25 cellular contexts compared by ENCODE assay signal in the genomic region with DNA sequence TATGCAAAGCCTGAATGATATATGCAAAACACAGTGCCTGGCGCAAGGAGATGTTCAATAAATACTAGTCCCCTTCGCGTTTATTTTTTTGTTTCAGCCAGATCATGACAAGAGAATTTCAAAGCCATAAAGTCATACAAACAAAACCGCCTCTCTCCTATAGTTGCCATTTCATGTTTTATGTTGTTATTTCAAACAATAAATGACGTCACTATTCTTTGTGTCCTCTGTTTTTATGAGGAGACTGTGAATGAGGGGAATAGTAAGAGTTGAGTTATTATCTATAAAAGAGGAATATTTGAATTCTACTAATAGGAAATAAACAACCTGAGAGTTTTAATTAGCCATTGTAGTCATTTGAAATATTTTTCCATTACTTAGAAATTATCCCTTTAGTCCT.
DNase-seq lines count a peak whose midpoint lies in the region; ATAC-seq, FAIRE-seq and TF ChIP-seq lines count a peak whose summit lies in the region.
"Had no signal": no experiment of that assay in that cellular context is flagged by ENCODE, and none has a peak within 500 bp of the region (broad histone marks: within the 10 kb centered on the region; RNA-seq: fewer than 3 reads in every experiment).

No MANE protein-coding gene starts in this region.

- H3K4me3 ChIP-seq in HepG2 (replicated peaks in 1 of 3; ENCODE audit: insufficient read depth in 1 of 3, low read depth in 2 of 3, low read length in 3 of 3) = no peak overlapping the region
- no peak overlapping the region for H3K4me3 ChIP-seq in right lobe of liver
- no peak overlapping the region for H3K4me3 ChIP-seq in SJSA1
- H3K4me3 ChIP-seq in fibroblast of villous mesenchyme (ENCODE audit: low read depth, low read length) = no peak overlapping the region
- H3K4me3 ChIP-seq in spleen = no peak overlapping the region
- no peak overlapping the region for H3K4me3 ChIP-seq in suprapubic skin
- H3K4me3 ChIP-seq: SJCRH30 had no signal

- H3K4me1 ChIP-seq in HepG2 (ENCODE audit: insufficient read depth, low read length) = no peaks in the 10 kb centered on the region
- H3K4me1 ChIP-seq in right lobe of liver = no peaks in the 10 kb centered on the region
- peaks cover 22% of the 10 kb centered on the region for H3K4me1 ChIP-seq in SJSA1 (replicated peaks)
- no peaks in the 10 kb centered on the region for H3K4me1 ChIP-seq in spleen
- no peaks in the 10 kb centered on the region for H3K4me1 ChIP-seq in suprapubic skin
- H3K4me1 ChIP-seq: SJCRH30 had no signal

- no peaks in the 10 kb centered on the region for H3K79me2 ChIP-seq in HepG2 (ENCODE audit: insufficient read depth, low read length)

- FAIRE-seq in HepG2 (lab: Jason Lieb, UNC) = no peak
- FAIRE-seq: D721Med, GM12892, H1, RCC 7860 had no signal

- no TSS peak for BruUV-seq in HepG2 (replicated peaks; lab: Mats Ljungman, UMichigan)

- H3K27ac ChIP-seq in HepG2 (ENCODE audit: extremely low read length, insufficient read depth, low read length) (no peak overlapping the region), right lobe of liver (no peak overlapping the region), SJSA1 (peak overlapping the region; percentile 44), spleen (no peak overlapping the region), suprapubic skin (no peak overlapping the region)
- H3K27ac ChIP-seq: C4-2B, SJCRH30 had no signal

- H3K36me3 ChIP-seq in HepG2 (replicated peaks in 1 of 2; ENCODE audit: control insufficient read depth in 1 of 2, insufficient read depth in 2 of 2, low read length in 2 of 2) (no peaks in the 10 kb centered on the region), right lobe of liver (no peaks in the 10 kb centered on the region), SJSA1 (no peaks in the 10 kb centered on the region), spleen (no peaks in the 10 kb centered on the region), suprapubic skin (no peaks in the 10 kb centered on the region)
- H3K36me3 ChIP-seq: SJCRH30 had no signal

- no peaks in the 10 kb centered on the region for H3K9me3 ChIP-seq in HepG2 (ENCODE audit: low read length)
- H3K9me3 ChIP-seq in right lobe of liver = no peaks in the 10 kb centered on the region
- no peaks in the 10 kb centered on the region for H3K9me3 ChIP-seq in SJSA1 (replicated peaks)
- no peaks in the 10 kb centered on the region for H3K9me3 ChIP-seq in spleen
- H3K9me3 ChIP-seq in suprapubic skin = no peaks in the 10 kb centered on the region
- H3K9me3 ChIP-seq: SJCRH30 had no signal

- no peak for TF ChIP-seq POLR2A in HepG2 (IDR thresholded peaks at IDR 0.05; ENCODE audit: insufficient read depth in 1 of 2, low read depth in 2 of 2, low read length in 2 of 2)
- no peak for TF ChIP-seq POLR2A in right lobe of liver (IDR thresholded peaks at IDR 0.05)
- TF ChIP-seq POLR2A in spleen (IDR thresholded peaks at IDR 0.05) = no peak
- TF ChIP-seq POLR2A in suprapubic skin (IDR thresholded peaks at IDR 0.05) = no peak

- POLR2A ChIA-PET in HepG2 (lab: Yijun Ruan, JAX) = no interaction called here

- H4K20me1 ChIP-seq in HepG2 (ENCODE audit: insufficient read depth, low read length) = no peaks in the 10 kb centered on the region

- TF ChIP-seq EP300 in HepG2 (IDR thresholded peaks at IDR 0.05; ENCODE audit: low read depth in 2 of 2, low read length in 2 of 2) (no peak), HepG2 (CRISPR knock-in tag; IDR thresholded peaks at IDR 0.05; ENCODE audit: borderline replicate concordance) (no peak), suprapubic skin (IDR thresholded peaks at IDR 0.05) (no peak)

- no peak overlapping the region for H2AFZ ChIP-seq in HepG2 (ENCODE audit: low read length)

- no peak overlapping the region for H3K9ac ChIP-seq in HepG2 (ENCODE audit: insufficient read depth, low read depth, low read length)

- H3K27me3 ChIP-seq in HepG2 (ENCODE audit: control insufficient read depth in 1 of 2, insufficient read depth in 2 of 2, low read length in 2 of 2) (no peaks in the 10 kb centered on the region), right lobe of liver (no peaks in the 10 kb centered on the region), SJSA1 (replicated peaks) (no peaks in the 10 kb centered on the region), spleen (replicated peaks in 1 of 7) (no peaks in the 10 kb centered on the region), suprapubic skin (no peaks in the 10 kb centered on the region)

- no peak for TF ChIP-seq RAD21 in HepG2 (CRISPR knock-in tag; IDR thresholded peaks at IDR 0.05)

- no peak overlapping the region for H3K4me2 ChIP-seq in HepG2 (ENCODE audit: low read depth, low read length)

- in situ Hi-C loops in HepG2 (cut with HindIII; ENCODE audit: extremely low pct_ligation_motif_present, low pct_unique_long_range_greater_than_20kb) = no loop called here

- TF ChIP-seq CTCF in HepG2 (CRISPR knock-in tag; IDR thresholded peaks at IDR 0.05) (no peak), right lobe of liver (IDR thresholded peaks at IDR 0.05) (no peak), fibroblast of villous mesenchyme (IDR thresholded peaks at IDR 0.05; ENCODE audit: insufficient read depth, low read depth, low read length) (no peak), spleen (IDR thresholded peaks at IDR 0.05 in 8 of 11, conservative IDR thresholded peaks at IDR 0.05 in 3 of 11) (no peak), suprapubic skin (IDR thresholded peaks at IDR 0.05) (no peak)

- 58% methylated on average over 5 of the region's 5 CpGs for WGBS in HepG2 (ENCODE audit: low lambda C conversion rate)
- whole genome bisulfite sequencing in right lobe of liver (ENCODE audit: insufficient coverage, low coverage, low lambda C conversion rate, missing lambda C conversion rate) = 61% methylated on average over 5 of the region's 5 CpGs
- 81 to 91% (median 87%) methylated on average over 5 of the region's 5 CpGs for WGBS in spleen, 5 donors
- 67% methylated on average over 5 of the region's 5 CpGs for WGBS in suprapubic skin

- ATAC-seq in HepG2 = no peak
- no peak for ATAC-seq in right lobe of liver
- ATAC-seq: HCT116 had no signal

- no peak for DNase-seq in HepG2 (ENCODE audit: low spot score)
- DNase-seq in right lobe of liver = no peak
- DNase-seq in SJSA1 (ENCODE audit: low read depth in 1 of 2, low spot score in 2 of 2) = peak in 1 of 2 experiments; percentile 60
- DNase-seq in fibroblast of villous mesenchyme (ENCODE audit: low read depth) = peak; percentile 32
- DNase-seq in iPS-NIHi7 (ENCODE audit: extremely low spot score) = no peak
- no peak for DNase-seq in spleen
- DNase-seq in suprapubic skin (ENCODE audit: low spot score in 2 of 2) = no peak
- DNase-seq in NCI-H2081 treated with DMSO at 0.1 percent for 48 hours (lab: John Stamatoyannopoulos, UW) = no peak
- DNase-seq: 8988T; CD8-positive, alpha-beta memory T cell; DMS53; KBM-7; NCI-H1092 treated with DMSO at 0.1 percent for 48 hours; NCI-H146; NCI-H2029; NCI-H226; NCI-H524; SJCRH30; T-helper 1 cell had no signal

- CTCF ChIA-PET in HepG2 (lab: Yijun Ruan, JAX; ENCODE audit: low intra/inter-chr PET ratio, low total read pairs) = no interaction called here

- intact Hi-C loops in HepG2 (cut with micrococcal nuclease; ENCODE audit: unreplicated experiment) = no loop called here
- intact Hi-C loops in right lobe of liver (cut with DNase I) = no loop called here
- intact Hi-C loops in spleen (cut with DNase I; ENCODE audit: low total_unique reads) = no loop called here

TF ChIP-seq in HepG2, 621 proteins besides CTCF, POLR2A, EP300 and RAD21:
- TF ChIP-seq, protein P1, sequence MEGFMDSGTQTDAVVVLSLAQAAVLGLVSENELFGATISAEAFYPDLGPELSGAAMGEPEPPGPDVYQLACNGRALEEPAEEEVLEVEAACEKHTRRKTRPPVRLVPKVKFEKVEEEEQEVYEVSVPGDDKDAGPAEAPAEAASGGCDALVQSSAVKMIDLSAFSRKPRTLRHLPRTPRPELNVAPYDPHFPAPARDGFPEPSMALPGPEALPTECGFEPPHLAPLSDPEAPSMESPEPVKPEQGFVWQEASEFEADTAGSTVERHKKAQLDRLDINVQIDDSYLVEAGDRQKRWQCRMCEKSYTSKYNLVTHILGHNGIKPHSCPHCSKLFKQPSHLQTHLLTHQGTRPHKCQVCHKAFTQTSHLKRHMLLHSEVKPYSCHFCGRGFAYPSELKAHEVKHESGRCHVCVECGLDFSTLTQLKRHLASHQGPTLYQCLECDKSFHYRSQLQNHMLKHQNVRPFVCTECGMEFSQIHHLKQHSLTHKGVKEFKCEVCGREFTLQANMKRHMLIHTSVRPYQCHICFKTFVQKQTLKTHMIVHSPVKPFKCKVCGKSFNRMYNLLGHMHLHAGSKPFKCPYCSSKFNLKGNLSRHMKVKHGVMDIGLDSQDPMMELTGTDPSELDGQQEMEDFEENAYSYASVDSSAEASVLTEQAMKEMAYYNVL (CRISPR knock-in tag; IDR thresholded peaks at IDR 0.05; ENCODE audit: borderline replicate concordance) = no peak
- TF ChIP-seq CREB1 (IDR thresholded peaks at IDR 0.05) (peak; percentile 96), CREB1 (CRISPR knock-in tag; IDR thresholded peaks at IDR 0.05) (no peak), ZNF607 (CRISPR knock-in tag; IDR thresholded peaks at IDR 0.05; ENCODE audit: borderline replicate concordance) (no peak), ATF7 (IDR thresholded peaks at IDR 0.05) (peak; percentile 99), ATF7 (CRISPR knock-in tag; IDR thresholded peaks at IDR 0.05) (no peak), DMAP1 (CRISPR knock-in tag; IDR thresholded peaks at IDR 0.05) (no peak), ZNF12 (CRISPR knock-in tag; IDR thresholded peaks at IDR 0.05) (no peak)
TF ChIP-seq in HepG2: peak in this region for 2.
